26 cellular contexts compared by ENCODE assay signal in the genomic region with DNA sequence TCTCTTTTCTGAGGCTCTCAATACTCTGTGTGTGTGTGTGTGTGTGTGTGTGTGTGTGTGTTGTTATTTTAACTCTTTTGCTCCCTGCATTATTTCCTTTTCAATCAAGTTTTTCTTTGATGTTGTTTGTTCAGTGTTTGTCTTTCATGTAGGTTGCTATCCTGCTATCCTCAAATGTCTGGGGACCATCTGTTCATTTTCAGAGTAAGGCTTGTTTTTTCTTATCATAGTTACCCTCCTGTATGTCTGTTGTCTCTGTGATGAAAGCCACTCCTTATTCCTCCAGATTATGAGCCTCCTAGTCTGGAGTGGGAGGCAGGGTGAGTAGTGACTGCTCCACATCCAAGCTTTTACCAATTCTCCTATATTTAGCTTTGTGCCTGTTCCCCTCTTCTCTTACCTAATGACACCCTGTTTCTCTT. TPM values are rescaled to one million over a fixed set of nuclear protein-coding genes. Genes with fewer than 3 reads are reported as not detected.
"Had no signal": no experiment of that assay in that cellular context is flagged by ENCODE, and none has a peak within 500 bp of the region (broad histone marks: within the 10 kb centered on the region; RNA-seq: fewer than 3 reads in every experiment).

No MANE protein-coding gene starts in this region.

- H3K4me1 ChIP-seq: esophagus squamous epithelium, gastroesophageal sphincter, left ventricle myocardium inferior, right atrium auricular region, tibial artery, upper lobe of left lung, uterus had no signal

- H3K4me3 ChIP-seq: dorsolateral prefrontal cortex, esophagus squamous epithelium, gastroesophageal sphincter, left ventricle myocardium inferior, lung, right atrium auricular region, tibial artery, upper lobe of left lung, uterus had no signal

- H3K4me3 Mint-ChIP-seq: immature natural killer cell, naive B cell, nephron had no signal

- H3K4me1 Mint-ChIP-seq: immature natural killer cell, nephron had no signal

- H3K27ac ChIP-seq: dorsolateral prefrontal cortex, epithelial cell of prostate, esophagus squamous epithelium, gastroesophageal sphincter, left ventricle myocardium inferior, right atrium auricular region, tibial artery, upper lobe of left lung, uterus had no signal

- H3K36me3 Mint-ChIP-seq: immature natural killer cell, naive B cell had no signal

- H3K9me3 Mint-ChIP-seq: immature natural killer cell, naive B cell, nephron had no signal

- H3K27ac Mint-ChIP-seq: immature natural killer cell, naive B cell, nephron had no signal

- H3K36me3 ChIP-seq: esophagus squamous epithelium, gastroesophageal sphincter, left ventricle myocardium inferior, right atrium auricular region, tibial artery, upper lobe of left lung, uterus had no signal

- H3K27me3 ChIP-seq: dorsolateral prefrontal cortex, esophagus squamous epithelium, gastroesophageal sphincter, right atrium auricular region, tibial artery, upper lobe of left lung, uterus had no signal

- FAIRE-seq: kidney, small intestine had no signal

- H3K9me3 ChIP-seq: esophagus squamous epithelium, gastroesophageal sphincter, left ventricle myocardium inferior, right atrium auricular region, tibial artery, upper lobe of left lung, uterus had no signal

- DNase-seq: cortex of kidney; dorsolateral prefrontal cortex; effector CD8-positive, alpha-beta T cell; esophagus squamous epithelium; foreskin fibroblast; glutamatergic neuron; immature natural killer cell; kidney; left cardiac atrium; left ventricle myocardium inferior; mesenchymal stem cell; midbrain; naive B cell; small intestine; stimulated activated CD4-positive, alpha-beta T cell treated with anti-CD3 and anti-CD28 coated beads, Interleukin-12 subunit alpha, Interleukin-12 subunit beta, amount 100 ng/mL, for 4 hours; stimulated activated naive CD8-positive, alpha-beta T cell treated with anti-CD3 and anti-CD28 coated beads, Interleukin-15, Interleukin-2, amounts not matched to agents 100 U/mL and 50 U/mL, for 24 hours; tibial artery; upper lobe of left lung; uterus had no signal

- ATAC-seq: gastroesophageal sphincter; left cardiac atrium; stimulated activated naive CD8-positive, alpha-beta T cell treated with anti-CD3 and anti-CD28 coated beads, Interleukin-15, Interleukin-2, amounts not matched to agents 100 U/mL and 50 U/mL, for 24 hours had no signal

- H3K27me3 Mint-ChIP-seq: naive B cell had no signal

RNA-seq across cellular contexts. Expression of a gene that starts 9.2 kb away (rescaled TPM):
- total RNA-seq: osteoblast had no signal

RNA-seq across cellular contexts. Expression of a gene that starts 54.9 kb away (rescaled TPM):
- total RNA-seq: kidney, left cardiac atrium, left ventricle myocardium inferior, lung, osteoblast, right atrium auricular region, temporal lobe, uterus had no signal
- polyA plus RNA-seq: immature natural killer cell, lung, small intestine had no signal
